ENCODE assay signal across 18 cellular contexts in genomic region chr14:65991124-65991523, GRCh38.
"Had no signal": no experiment of that assay in that cellular context is flagged by ENCODE, and none has a peak within 500 bp of the region (broad histone marks: within the 10 kb centered on the region; RNA-seq: fewer than 3 reads in every experiment).

No MANE protein-coding gene starts in this region.

- H3K4me1 ChIP-seq: colonic mucosa, foreskin keratinocyte, heart right ventricle, parathyroid adenoma had no signal

- H3K36me3 ChIP-seq: colonic mucosa, heart right ventricle had no signal

- H2AFZ ChIP-seq: parathyroid adenoma had no signal

- H3K9ac ChIP-seq: parathyroid adenoma had no signal

- H3K27me3 ChIP-seq: colonic mucosa, heart right ventricle had no signal

- H3K36me3 Mint-ChIP-seq: activated naive CD8-positive, alpha-beta T cell; type B pancreatic cell had no signal

- H3K79me2 ChIP-seq: parathyroid adenoma had no signal

- ATAC-seq: activated CD8-positive, alpha-beta T cell treated with anti-CD3 and anti-CD28 coated beads for 36 hours; activated T-cell treated with anti-CD3 and anti-CD28 coated beads, Interleukin-2, amount 50 U/mL, for 4 hours; foreskin keratinocyte; naive thymus-derived CD4-positive, alpha-beta T cell; T-helper 17 cell had no signal

- H3K9me3 Mint-ChIP-seq: activated CD8-positive, alpha-beta T cell treated with anti-CD3 and anti-CD28 coated beads for 36 hours; type B pancreatic cell had no signal

- H3K4me3 Mint-ChIP-seq: activated CD4-positive, alpha-beta T cell treated with anti-CD3 and anti-CD28 coated beads for 36 hours; activated CD8-positive, alpha-beta T cell treated with anti-CD3 and anti-CD28 coated beads for 36 hours; activated naive CD8-positive, alpha-beta T cell; activated T-cell treated with anti-CD3 and anti-CD28 coated beads, Interleukin-2, amount 50 U/mL, for 4 hours; T-helper 17 cell; type B pancreatic cell had no signal

- H3K4me3 ChIP-seq: colonic mucosa, heart right ventricle had no signal

- H3K9me3 ChIP-seq: colonic mucosa, heart right ventricle had no signal

- DNase-seq: activated CD4-positive, alpha-beta T cell treated with anti-CD3 and anti-CD28 coated beads for 36 hours; activated CD8-positive, alpha-beta T cell treated with anti-CD3 and anti-CD28 coated beads for 36 hours; activated effector memory CD4-positive, alpha-beta T cell treated with anti-CD3 and anti-CD28 coated beads, Interleukin-2, amount 50 U/mL, for 16 hours; activated T-cell treated with anti-CD3 and anti-CD28 coated beads, Interleukin-2, amount 50 U/mL, for 4 hours; amniotic stem cell; central memory CD4-positive, alpha-beta T cell; colonic mucosa; foreskin keratinocyte; heart right ventricle; left cardiac atrium; naive thymus-derived CD4-positive, alpha-beta T cell; stimulated activated CD4-positive, alpha-beta T cell treated with anti-CD3 and anti-CD28 coated beads, Interleukin-15, amount 100 ng/mL, for 24 hours; stimulated activated CD4-positive, alpha-beta T cell treated with anti-CD3 and anti-CD28 coated beads, Interleukin-4, amount 100 ng/mL, for 24 hours; stimulated activated naive CD4-positive, alpha-beta T cell; T-helper 17 cell had no signal

- H3K27me3 Mint-ChIP-seq: activated CD4-positive, alpha-beta T cell treated with anti-CD3 and anti-CD28 coated beads for 36 hours; activated CD8-positive, alpha-beta T cell treated with anti-CD3 and anti-CD28 coated beads for 36 hours; activated naive CD8-positive, alpha-beta T cell; T-helper 17 cell had no signal

- H3K27ac Mint-ChIP-seq: activated CD4-positive, alpha-beta T cell treated with anti-CD3 and anti-CD28 coated beads for 36 hours; activated CD8-positive, alpha-beta T cell treated with anti-CD3 and anti-CD28 coated beads for 36 hours; activated naive CD8-positive, alpha-beta T cell; type B pancreatic cell had no signal

- H3K27ac ChIP-seq: colonic mucosa, foreskin keratinocyte, heart right ventricle, parathyroid adenoma had no signal
